23 cellular contexts compared by ENCODE assay signal in genomic region chrX:74438771-74439170, GRCh38.
"Had no signal": no experiment of that assay in that cellular context is flagged by ENCODE, and none has a peak within 500 bp of the region (broad histone marks: within the 10 kb centered on the region; RNA-seq: fewer than 3 reads in every experiment).

No MANE protein-coding gene starts in this region.

- H2AFZ ChIP-seq: hepatocyte had no signal

- H3K9me3 Mint-ChIP-seq: naive thymus-derived CD8-positive, alpha-beta T cell; type B pancreatic cell had no signal

- H3K4me2 ChIP-seq: hepatocyte, smooth muscle cell had no signal

- H3K4me1 ChIP-seq: colonic mucosa, suprapubic skin, thyroid gland had no signal

- H3K79me2 ChIP-seq: hepatocyte had no signal

- H3K4me3 Mint-ChIP-seq: naive thymus-derived CD8-positive, alpha-beta T cell; neural crest cell; type B pancreatic cell had no signal

- DNase-seq: colonic mucosa; dorsolateral prefrontal cortex; effector CD8-positive, alpha-beta T cell; foreskin melanocyte; head of caudate nucleus; left colon; left ventricle myocardium superior; mesenchymal stem cell; midbrain; naive thymus-derived CD8-positive, alpha-beta T cell; nucleus accumbens; ovary; right cardiac atrium; stimulated activated CD4-positive, alpha-beta T cell treated with anti-CD3 and anti-CD28 coated beads, Interleukin-2, amount 100 ng/mL, for 48 hours; stimulated activated naive CD4-positive, alpha-beta T cell treated with Interleukin-2 at 50 U/mL for 16 hours; thyroid gland had no signal

- H3K27me3 ChIP-seq: hepatocyte, ovary, suprapubic skin, thyroid gland had no signal

- H3K4me3 ChIP-seq: colonic mucosa, dorsolateral prefrontal cortex, hepatocyte, lung, ovary, smooth muscle cell, suprapubic skin, thyroid gland had no signal

- H3K36me3 Mint-ChIP-seq: naive thymus-derived CD8-positive, alpha-beta T cell; type B pancreatic cell had no signal

- H3K4me1 Mint-ChIP-seq: naive thymus-derived CD8-positive, alpha-beta T cell had no signal

- FAIRE-seq: urothelium cell line had no signal

- ATAC-seq: left colon; left ventricle myocardium superior; naive thymus-derived CD8-positive, alpha-beta T cell; right cardiac atrium had no signal

- H3K9me3 ChIP-seq: colonic mucosa, ovary, suprapubic skin, thyroid gland had no signal

- H3K27me3 Mint-ChIP-seq: type B pancreatic cell had no signal

- H3K27ac Mint-ChIP-seq: naive thymus-derived CD8-positive, alpha-beta T cell; type B pancreatic cell had no signal

- H3K27ac ChIP-seq: colonic mucosa, hepatocyte, ovary, suprapubic skin, thyroid gland had no signal

- H3K36me3 ChIP-seq: colonic mucosa, ovary, suprapubic skin, thyroid gland had no signal
